Comparison of ENCODE assay signal across 24 cellular contexts in the genomic region with DNA sequence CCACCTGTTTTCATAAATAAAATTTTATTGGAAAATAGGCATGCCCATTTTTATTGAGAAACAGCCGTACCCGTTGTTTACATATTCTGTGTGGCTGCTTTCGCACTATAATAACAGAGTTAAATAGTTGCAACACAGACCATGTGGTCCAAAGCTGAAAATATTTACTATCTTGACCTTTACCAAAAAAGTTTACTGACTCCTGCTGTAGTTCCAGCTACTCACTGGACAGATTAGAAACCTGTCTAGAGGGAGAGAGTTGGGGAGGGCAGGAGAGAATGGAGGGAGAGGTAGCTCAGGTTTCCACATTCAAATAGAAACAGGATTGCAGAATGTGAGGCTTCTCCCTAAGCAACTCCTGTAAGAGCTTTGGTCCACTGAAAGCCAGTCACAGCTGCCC. TPM values are rescaled to one million over a fixed set of nuclear protein-coding genes. Genes with fewer than 3 reads are reported as not detected.
A peak's percentile ranks its signal among the peaks of the same experiment; 100 is the strongest.
DNase-seq lines count a peak whose midpoint lies in the region; ATAC-seq, FAIRE-seq and TF ChIP-seq lines count a peak whose summit lies in the region.
"Had no signal": no experiment of that assay in that cellular context is flagged by ENCODE, and none has a peak within 500 bp of the region (broad histone marks: within the 10 kb centered on the region; RNA-seq: fewer than 3 reads in every experiment).

No MANE protein-coding gene starts in this region.

- H3K27ac ChIP-seq in SJCRH30: no peak overlapping the region
- H3K27ac ChIP-seq in liver (ENCODE audit: low read depth in 1 of 2, low read length in 2 of 2): peak overlapping the region; percentile 62
- H3K27ac ChIP-seq: breast epithelium, foreskin keratinocyte, thoracic aorta had no signal

- peaks cover 48% of the 10 kb centered on the region for H3K4me1 ChIP-seq in SJCRH30
- peaks cover 0 to 11% (median 3%) of the 10 kb centered on the region in 4 donors for H3K4me1 ChIP-seq in liver (ENCODE audit: control insufficient read depth in 4 of 4, insufficient read depth in 4 of 4, low read length in 3 of 4)
- no peaks in the 10 kb centered on the region for H3K4me1 ChIP-seq in mucosa of descending colon (ENCODE audit: low read depth)
- H3K4me1 ChIP-seq: breast epithelium, foreskin keratinocyte had no signal

- peak; percentile 30 to 35 for TF ChIP-seq RAD21 in liver (IDR thresholded peaks at IDR 0.05)

- no peaks in the 10 kb centered on the region for H3K36me3 Mint-ChIP-seq in activated naive CD8-positive, alpha-beta T cell treated with anti-CD3 and anti-CD28 coated beads, Interleukin-2, amount 50 U/mL, for 24 hours (ENCODE audit: low read depth)
- H3K36me3 Mint-ChIP-seq: activated CD8-positive, alpha-beta memory T cell treated with anti-CD3 and anti-CD28 coated beads, Interleukin-2, amount 10 ng/mL, durations not matched to agents 7 days and 5 days; CD8-positive, alpha-beta T cell; stimulated activated effector memory CD8-positive, alpha-beta T cell treated with anti-CD3 and anti-CD28 coated beads, Interleukin-12 subunit alpha, Interleukin-12 subunit beta, amount 100 ng/mL, for 72 hours had no signal

- FAIRE-seq in GM19239 (lab: Jason Lieb, UNC): peak; percentile 21
- FAIRE-seq: GM18507, TTC549 had no signal

- no peaks in the 10 kb centered on the region for H3K36me3 ChIP-seq in SJCRH30
- no peaks in the 10 kb centered on the region for H3K36me3 ChIP-seq in liver (ENCODE audit: control insufficient read depth in 4 of 4, insufficient read depth in 3 of 4, low read depth in 1 of 4, low read length in 3 of 4)
- no peaks in the 10 kb centered on the region for H3K36me3 ChIP-seq in mucosa of descending colon (ENCODE audit: low read depth)
- H3K36me3 ChIP-seq: breast epithelium, thoracic aorta had no signal

- no peaks in the 10 kb centered on the region for H3K9me3 ChIP-seq in SJCRH30 (replicated peaks)
- H3K9me3 ChIP-seq in liver (ENCODE audit: control insufficient read depth in 4 of 4, low read length in 3 of 4): no peaks in the 10 kb centered on the region
- H3K9me3 ChIP-seq in mucosa of descending colon: no peaks in the 10 kb centered on the region
- H3K9me3 ChIP-seq: breast epithelium, thoracic aorta had no signal

- H3K9me3 Mint-ChIP-seq in activated naive CD8-positive, alpha-beta T cell treated with anti-CD3 and anti-CD28 coated beads, Interleukin-2, amount 50 U/mL, for 24 hours: no peaks in the 10 kb centered on the region
- H3K9me3 Mint-ChIP-seq: activated T-helper 2 cell treated with anti-CD3 and anti-CD28 coated beads, Interferon-gamma antibody, Interleukin-2, Interleukin-4, amounts not matched to agents 10 μg/mL and 5 μg/mL and 100 μg/mL, durations not matched to agents 14 hours and 24 hours and 36 hours; CD8-positive, alpha-beta T cell; stimulated activated effector memory CD8-positive, alpha-beta T cell treated with anti-CD3 and anti-CD28 coated beads, Interleukin-12 subunit alpha, Interleukin-12 subunit beta, amount 100 ng/mL, for 72 hours had no signal

- H3K27ac Mint-ChIP-seq in activated naive CD8-positive, alpha-beta T cell treated with anti-CD3 and anti-CD28 coated beads, Interleukin-2, amount 50 U/mL, for 24 hours: no peak overlapping the region
- H3K27ac Mint-ChIP-seq: activated CD8-positive, alpha-beta memory T cell treated with anti-CD3 and anti-CD28 coated beads, Interleukin-2, amount 10 ng/mL, durations not matched to agents 7 days and 5 days; activated T-helper 2 cell treated with anti-CD3 and anti-CD28 coated beads, Interferon-gamma antibody, Interleukin-2, Interleukin-4, amounts not matched to agents 10 μg/mL and 5 μg/mL and 100 μg/mL, durations not matched to agents 14 hours and 24 hours and 36 hours; CD8-positive, alpha-beta T cell; stimulated activated effector memory CD8-positive, alpha-beta T cell treated with anti-CD3 and anti-CD28 coated beads, Interleukin-12 subunit alpha, Interleukin-12 subunit beta, amount 100 ng/mL, for 72 hours had no signal

- WGBS in liver: 33% methylated on average over 3 of the region's 3 CpGs

- DNase-seq in AG10803 (ENCODE audit: low read depth) (peak; percentile 11), GM19239 (ENCODE audit: insufficient read length, low spot score) (no peak), SJCRH30 (peak; percentile 26 to 66), mucosa of descending colon (no peak)
- DNase-seq in stimulated activated CD4-positive, alpha-beta T cell treated with anti-CD3 and anti-CD28 coated beads, Interleukin-4, amount 100 ng/mL, for 24 hours: no peak
- DNase-seq in NK-92 treated with Interleukin-12 subunit alpha and Interleukin-12 subunit beta, amount 100 ng/mL, for 24 hours (lab: John Stamatoyannopoulos, UW): no peak
- DNase-seq in activated naive CD8-positive, alpha-beta T cell treated with anti-CD3 and anti-CD28 coated beads, Interleukin-2, amount 50 U/mL, for 24 hours: no peak
- DNase-seq: activated CD4-positive, alpha-beta T cell treated with anti-CD3 and anti-CD28 coated beads for 48 hours; activated CD8-positive, alpha-beta memory T cell treated with anti-CD3 and anti-CD28 coated beads, Interleukin-2, amount 10 ng/mL, durations not matched to agents 7 days and 5 days; CD8-positive, alpha-beta T cell; cortex of kidney; DMS79 treated with DMSO at 0.1 percent for 48 hours; foreskin keratinocyte; NCI-H1436; NCI-H446; nucleus accumbens; retina had no signal

- no peak for TF ChIP-seq CTCF in AG10803 (conservative IDR thresholded peaks at IDR 0.05; ENCODE audit: low read length)
- TF ChIP-seq CTCF in liver (IDR thresholded peaks at IDR 0.05; ENCODE audit: low read depth, low read length, missing input control): no peak
- TF ChIP-seq CTCF in mucosa of descending colon (IDR thresholded peaks at IDR 0.05): no peak

- H3K4me3 Mint-ChIP-seq in activated naive CD8-positive, alpha-beta T cell treated with anti-CD3 and anti-CD28 coated beads, Interleukin-2, amount 50 U/mL, for 24 hours: no peak overlapping the region
- H3K4me3 Mint-ChIP-seq: activated CD8-positive, alpha-beta memory T cell treated with anti-CD3 and anti-CD28 coated beads, Interleukin-2, amount 10 ng/mL, durations not matched to agents 7 days and 5 days; CD8-positive, alpha-beta T cell; stimulated activated effector memory CD8-positive, alpha-beta T cell treated with anti-CD3 and anti-CD28 coated beads, Interleukin-12 subunit alpha, Interleukin-12 subunit beta, amount 100 ng/mL, for 72 hours had no signal

- intact Hi-C loops in mucosa of descending colon (cut with DNase I, micrococcal nuclease): no loop called here

- no peaks in the 10 kb centered on the region for H3K27me3 ChIP-seq in SJCRH30
- no peaks in the 10 kb centered on the region for H3K27me3 ChIP-seq in liver (ENCODE audit: control insufficient read depth in 4 of 4, insufficient read depth in 4 of 4, low read length in 3 of 4)
- H3K27me3 ChIP-seq: breast epithelium, foreskin keratinocyte had no signal

- H3K4me1 Mint-ChIP-seq in activated naive CD8-positive, alpha-beta T cell treated with anti-CD3 and anti-CD28 coated beads, Interleukin-2, amount 50 U/mL, for 24 hours: no peaks in the 10 kb centered on the region
- H3K4me1 Mint-ChIP-seq: activated CD8-positive, alpha-beta memory T cell treated with anti-CD3 and anti-CD28 coated beads, Interleukin-2, amount 10 ng/mL, durations not matched to agents 7 days and 5 days had no signal

- H3K9ac ChIP-seq in liver (ENCODE audit: low read depth in 1 of 2, low read length in 2 of 2): peak overlapping the region in 1 of 2 donors; percentile 50

- H3K4me3 ChIP-seq in AG10803 (ENCODE audit: low read length) (no peak overlapping the region), SJCRH30 (no peak overlapping the region), liver (ENCODE audit: low read depth in 1 of 3, low read length in 3 of 3) (no peak overlapping the region), mucosa of descending colon (no peak overlapping the region)
- H3K4me3 ChIP-seq: breast epithelium, thoracic aorta had no signal

- ATAC-seq in mucosa of descending colon: no peak
- ATAC-seq in activated naive CD8-positive, alpha-beta T cell treated with anti-CD3 and anti-CD28 coated beads, Interleukin-2, amount 50 U/mL, for 24 hours: no peak
- ATAC-seq: activated CD8-positive, alpha-beta memory T cell treated with anti-CD3 and anti-CD28 coated beads, Interleukin-2, amount 10 ng/mL, durations not matched to agents 7 days and 5 days; CD8-positive, alpha-beta T cell; foreskin keratinocyte; stimulated activated effector memory CD8-positive, alpha-beta T cell treated with anti-CD3 and anti-CD28 coated beads, Interleukin-12 subunit alpha, Interleukin-12 subunit beta, amount 100 ng/mL, for 72 hours had no signal

- H3K27me3 Mint-ChIP-seq in activated naive CD8-positive, alpha-beta T cell treated with anti-CD3 and anti-CD28 coated beads, Interleukin-2, amount 50 U/mL, for 24 hours: no peaks in the 10 kb centered on the region
- H3K27me3 Mint-ChIP-seq: activated CD8-positive, alpha-beta memory T cell treated with anti-CD3 and anti-CD28 coated beads, Interleukin-2, amount 10 ng/mL, durations not matched to agents 7 days and 5 days had no signal

TF ChIP-seq in liver, 16 proteins besides CTCF, POLR2A, EP300 and RAD21 (continues in another document):
- TF ChIP-seq, protein P1, sequence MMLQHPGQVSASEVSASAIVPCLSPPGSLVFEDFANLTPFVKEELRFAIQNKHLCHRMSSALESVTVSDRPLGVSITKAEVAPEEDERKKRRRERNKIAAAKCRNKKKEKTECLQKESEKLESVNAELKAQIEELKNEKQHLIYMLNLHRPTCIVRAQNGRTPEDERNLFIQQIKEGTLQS (IDR thresholded peaks at IDR 0.05): no peak
- TF ChIP-seq YY1 (IDR thresholded peaks at IDR 0.05) (peak; percentile 32), RXRA (IDR thresholded peaks at IDR 0.05) (peak; percentile 56 to 76), FOXA2 (IDR thresholded peaks at IDR 0.05) (peak; percentile 65), TAF1 (conservative IDR thresholded peaks at IDR 0.05) (no peak)
- TF ChIP-seq, protein P2, sequence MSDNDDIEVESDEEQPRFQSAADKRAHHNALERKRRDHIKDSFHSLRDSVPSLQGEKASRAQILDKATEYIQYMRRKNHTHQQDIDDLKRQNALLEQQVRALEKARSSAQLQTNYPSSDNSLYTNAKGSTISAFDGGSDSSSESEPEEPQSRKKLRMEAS (IDR thresholded peaks at IDR 0.05): peak; percentile 60

RNA-seq across cellular contexts. Expression of a gene that starts 55.1 kb away (rescaled TPM):
- 9.1 and 11.8 TPM in 2 replicates for total RNA-seq in SJCRH30 (2014; rRNA removed; shearing (Covaris generic))
- total RNA-seq in liver (1 to 10 TPM; 4.9 to 5.9 TPM), mucosa of descending colon (10 to 100 TPM in 2 of 3 donors, 1 to 10 TPM in 1; 9.2 to 14.0 (median 12.3) TPM)
- polyA plus RNA-seq in liver: 1 to 10 TPM; 1.4 to 3.6 TPM

Comparison
In these comparisons a context has a peak if more than half of its experiments do, and no peak if none do; other contexts are left out.
1. DNase-seq: peak in AG10803 (single experiment) and SJCRH30 (2 of 2); none in GM19239 (single experiment), stimulated activated CD4-positive, alpha-beta T cell treated with anti-CD3 and anti-CD28 coated beads, Interleukin-4, amount 100 ng/mL, for 24 hours (single experiment), NK-92 treated with Interleukin-12 subunit alpha and Interleukin-12 subunit beta, amount 100 ng/mL, for 24 hours (single experiment), mucosa of descending colon (0 of 3) and activated naive CD8-positive, alpha-beta T cell treated with anti-CD3 and anti-CD28 coated beads, Interleukin-2, amount 50 U/mL, for 24 hours (single experiment).